In genomic region chr10:80289451-80290287, GRCh38 we compare ENCODE assay signal across 13 cellular contexts. TPM values are rescaled to one million over a fixed set of nuclear protein-coding genes. Genes with fewer than 3 reads are reported as not detected.
DNase-seq lines count a peak whose midpoint lies in the region; ATAC-seq and TF ChIP-seq lines count a peak whose summit lies in the region.
"Had no signal": no experiment of that assay in that cellular context is flagged by ENCODE, and none has a peak within 500 bp of the region (broad histone marks: within the 10 kb centered on the region; RNA-seq: fewer than 3 reads in every experiment).

TSS of gene MAT1A (minus strand) at chr10:80289658. CDS start at chr10:80289423, 235 bp downstream.

- ATAC-seq in left lobe of liver (peak; percentile 63), GM19035 (IDR thresholded peaks at IDR 0.05; ENCODE audit: unreplicated experiment) (no peak)
- ATAC-seq in activated naive CD8-positive, alpha-beta T cell treated with anti-CD3 and anti-CD28 coated beads, Interleukin-2, amount 50 U/mL, for 24 hours: no peak

- no peak within 1 kb of the TSS for H3K27ac ChIP-seq in C4-2B
- H3K27ac ChIP-seq: stomach had no signal

- H3K9me3 Mint-ChIP-seq in activated naive CD8-positive, alpha-beta T cell treated with anti-CD3 and anti-CD28 coated beads for 36 hours: no peaks in the 10 kb centered on the region
- no peaks in the 10 kb centered on the region for H3K9me3 Mint-ChIP-seq in activated naive CD8-positive, alpha-beta T cell treated with anti-CD3 and anti-CD28 coated beads, Interleukin-2, amount 50 U/mL, for 24 hours
- H3K9me3 Mint-ChIP-seq: activated CD4-positive, alpha-beta memory T cell treated with anti-CD3 and anti-CD28 coated beads, Interleukin-2, amount 10 ng/mL, durations not matched to agents 7 days and 5 days had no signal

- H3K4me1 Mint-ChIP-seq in activated naive CD8-positive, alpha-beta T cell treated with anti-CD3 and anti-CD28 coated beads for 36 hours: no peaks in the 10 kb centered on the region
- H3K4me1 Mint-ChIP-seq in activated naive CD8-positive, alpha-beta T cell treated with anti-CD3 and anti-CD28 coated beads, Interleukin-2, amount 50 U/mL, for 24 hours: no peaks in the 10 kb centered on the region
- H3K4me1 Mint-ChIP-seq: activated CD4-positive, alpha-beta memory T cell treated with anti-CD3 and anti-CD28 coated beads, Interleukin-2, amount 10 ng/mL, durations not matched to agents 7 days and 5 days had no signal

- no peak within 1 kb of the TSS for H3K27ac Mint-ChIP-seq in activated naive CD8-positive, alpha-beta T cell treated with anti-CD3 and anti-CD28 coated beads for 36 hours
- H3K27ac Mint-ChIP-seq in activated naive CD8-positive, alpha-beta T cell treated with anti-CD3 and anti-CD28 coated beads, Interleukin-2, amount 50 U/mL, for 24 hours: no peak within 1 kb of the TSS
- H3K27ac Mint-ChIP-seq: activated CD4-positive, alpha-beta memory T cell treated with anti-CD3 and anti-CD28 coated beads, Interleukin-2, amount 10 ng/mL, durations not matched to agents 7 days and 5 days had no signal

- H3K36me3 Mint-ChIP-seq in activated naive CD8-positive, alpha-beta T cell treated with anti-CD3 and anti-CD28 coated beads for 36 hours: no peaks in the 10 kb centered on the region
- H3K36me3 Mint-ChIP-seq in activated naive CD8-positive, alpha-beta T cell treated with anti-CD3 and anti-CD28 coated beads, Interleukin-2, amount 50 U/mL, for 24 hours (ENCODE audit: low read depth): no peaks in the 10 kb centered on the region

- DNase-seq in amniotic epithelial cell (ENCODE audit: low read depth): peak; percentile 19
- DNase-seq in left lobe of liver (ENCODE audit: low spot score): peak; percentile 88
- no peak for DNase-seq in activated naive CD8-positive, alpha-beta T cell treated with anti-CD3 and anti-CD28 coated beads for 36 hours
- no peak for DNase-seq in activated naive CD8-positive, alpha-beta T cell treated with anti-CD3 and anti-CD28 coated beads, Interleukin-2, amount 50 U/mL, for 24 hours
- DNase-seq in NCI-H1092 (lab: John Stamatoyannopoulos, UW): no peak
- DNase-seq: activated CD4-positive, alpha-beta memory T cell treated with anti-CD3 and anti-CD28 coated beads, Interleukin-2, amount 10 ng/mL, durations not matched to agents 7 days and 5 days; central memory CD4-positive, alpha-beta T cell; GDM1; stomach had no signal

- no peak for TF ChIP-seq RAD21 in Ishikawa (IDR thresholded peaks at IDR 0.05; ENCODE audit: low read depth)

- no peak for TF ChIP-seq EP300 in Ishikawa (IDR thresholded peaks at IDR 0.05; ENCODE audit: borderline replicate concordance)

- peak; percentile 32; the same call in 1 of the 2 replicates for TF ChIP-seq CTCF in C4-2B (conservative IDR thresholded peaks at IDR 0.05)

- H3K4me3 Mint-ChIP-seq in activated naive CD8-positive, alpha-beta T cell treated with anti-CD3 and anti-CD28 coated beads for 36 hours: no peak within 1 kb of the TSS
- no peak within 1 kb of the TSS for H3K4me3 Mint-ChIP-seq in activated naive CD8-positive, alpha-beta T cell treated with anti-CD3 and anti-CD28 coated beads, Interleukin-2, amount 50 U/mL, for 24 hours
- H3K4me3 Mint-ChIP-seq: activated CD4-positive, alpha-beta memory T cell treated with anti-CD3 and anti-CD28 coated beads, Interleukin-2, amount 10 ng/mL, durations not matched to agents 7 days and 5 days had no signal

- H3K27me3 Mint-ChIP-seq in activated naive CD8-positive, alpha-beta T cell treated with anti-CD3 and anti-CD28 coated beads for 36 hours: peaks cover 4% of the 10 kb centered on the region
- H3K27me3 Mint-ChIP-seq in activated naive CD8-positive, alpha-beta T cell treated with anti-CD3 and anti-CD28 coated beads, Interleukin-2, amount 50 U/mL, for 24 hours: peaks cover 3% of the 10 kb centered on the region

TF ChIP-seq in Ishikawa, 13 proteins besides CTCF, POLR2A, EP300 and RAD21:
- TF ChIP-seq FOXM1 (IDR thresholded peaks at IDR 0.05; ENCODE audit: borderline replicate concordance, low read depth) (no peak), YY1 (IDR thresholded peaks at IDR 0.05; ENCODE audit: low read depth) (no peak), EGR1 (IDR thresholded peaks at IDR 0.05) (no peak), CREB1 (IDR thresholded peaks at IDR 0.05; ENCODE audit: low read depth) (no peak), CEBPB (IDR thresholded peaks at IDR 0.05) (peak; percentile 68), ZBTB7A (IDR thresholded peaks at IDR 0.05; ENCODE audit: low read depth) (no peak), TCF12 (IDR thresholded peaks at IDR 0.05; ENCODE audit: low read depth) (no peak), USF1 (IDR thresholded peaks at IDR 0.05) (0 out of 2 replicates have a peak, but pooled peaks have one; percentile 14), TEAD4 (IDR thresholded peaks at IDR 0.05) (no peak), TAF1 (IDR thresholded peaks at IDR 0.05; ENCODE audit: low read depth) (no peak), MAX (IDR thresholded peaks at IDR 0.05) (peak; percentile 83), REST (IDR thresholded peaks at IDR 0.05; ENCODE audit: low read depth) (no peak), NFIC (IDR thresholded peaks at IDR 0.05) (no peak)

RNA-seq across cellular contexts. Expression of gene MAT1A, which starts in this region (rescaled TPM):
- 928 TPM for total RNA-seq in left lobe of liver
- not detected for total RNA-seq in activated naive CD8-positive, alpha-beta T cell treated with anti-CD3 and anti-CD28 coated beads for 36 hours
- total RNA-seq: activated CD4-positive, alpha-beta memory T cell treated with anti-CD3 and anti-CD28 coated beads, Interleukin-2, amount 10 ng/mL, durations not matched to agents 7 days and 5 days; skeletal muscle tissue; stomach had no signal

Comparison
In these comparisons a context has a peak if more than half of its experiments do, and no peak if none do; other contexts are left out.
1. RNA of gene MAT1A (total RNA-seq): 928 TPM in left lobe of liver (single experiment); not detected in activated naive CD8-positive, alpha-beta T cell treated with anti-CD3 and anti-CD28 coated beads for 36 hours; every median in the first group is over 100 times any median in the second.
2. DNase-seq: peak in amniotic epithelial cell (single experiment) and left lobe of liver (single experiment); none in activated naive CD8-positive, alpha-beta T cell treated with anti-CD3 and anti-CD28 coated beads for 36 hours (single experiment), activated naive CD8-positive, alpha-beta T cell treated with anti-CD3 and anti-CD28 coated beads, Interleukin-2, amount 50 U/mL, for 24 hours (single experiment) and NCI-H1092 (single experiment).